Comparison of ENCODE assay signal across 10 cellular contexts in genomic region chr12:66035289-66035961, GRCh38.
A peak's percentile ranks its signal among the peaks of the same experiment; 100 is the strongest.
DNase-seq lines count a peak whose midpoint lies in the region; ATAC-seq and FAIRE-seq lines count a peak whose summit lies in the region.
"Had no signal": no experiment of that assay in that cellular context is flagged by ENCODE, and none has a peak within 500 bp of the region (broad histone marks: within the 10 kb centered on the region; RNA-seq: fewer than 3 reads in every experiment).

No MANE protein-coding gene starts in this region.

- H3K27ac ChIP-seq in small intestine (ENCODE audit: low read depth in 1 of 2, low read length in 1 of 2) = no peak overlapping the region

- no peaks in the 10 kb centered on the region for H3K9me3 Mint-ChIP-seq in activated naive CD8-positive, alpha-beta T cell treated with anti-CD3 and anti-CD28 coated beads for 36 hours

- no peak overlapping the region for H3K4me3 Mint-ChIP-seq in activated naive CD8-positive, alpha-beta T cell treated with anti-CD3 and anti-CD28 coated beads for 36 hours

- no peaks in the 10 kb centered on the region for H3K36me3 Mint-ChIP-seq in activated naive CD8-positive, alpha-beta T cell treated with anti-CD3 and anti-CD28 coated beads for 36 hours

- H3K4me3 ChIP-seq in small intestine (ENCODE audit: low read depth in 1 of 2, low read length in 2 of 2) = no peak overlapping the region

- H3K27me3 Mint-ChIP-seq in activated naive CD8-positive, alpha-beta T cell treated with anti-CD3 and anti-CD28 coated beads for 36 hours = peaks cover 60% of the 10 kb centered on the region

- WGBS in small intestine, 3 donors = 50 to 51% (median 50%) methylated on average over 4 of the region's 4 CpGs

- H3K27me3 ChIP-seq in small intestine (ENCODE audit: control insufficient read depth in 2 of 2, insufficient read depth in 2 of 2, low read length in 2 of 2) = peaks cover 0 to 1% of the 10 kb centered on the region in 2 donors

- FAIRE-seq in small intestine (lab: Jason Lieb, UNC) = no peak

- no peaks in the 10 kb centered on the region for H3K36me3 ChIP-seq in small intestine (ENCODE audit: control insufficient read depth in 2 of 2, insufficient read depth in 2 of 2, low read length in 2 of 2)

- peak; percentile 29 for DNase-seq in SIG-M5 treated with dmso at 0.1 percent for 504 hours (lab: John Stamatoyannopoulos, UW; ENCODE audit: unreplicated experiment)
- no peak for DNase-seq in SIG-M5 (lab: John Stamatoyannopoulos, UW)
- DNase-seq in NCI-H460 (ENCODE audit: extremely low read depth, low read depth) = peak; percentile 24
- peak; percentile 38 to 67 for DNase-seq in dermis microvascular lymphatic vessel endothelial cell (ENCODE audit: low read depth in 2 of 2)
- DNase-seq in small intestine = peak; percentile 1
- no peak for DNase-seq in activated naive CD8-positive, alpha-beta T cell treated with anti-CD3 and anti-CD28 coated beads for 36 hours
- DNase-seq in activated gamma-delta T cell treated with Interleukin-2 at 50 U/mL for 16 hours = no peak
- DNase-seq: activated CD4-positive, alpha-beta T cell treated with anti-CD3 and anti-CD28 coated beads for 4 hours had no signal

- no peak for ATAC-seq in GM21825 (IDR thresholded peaks at IDR 0.05; ENCODE audit: unreplicated experiment)

- H3K4me1 Mint-ChIP-seq in activated naive CD8-positive, alpha-beta T cell treated with anti-CD3 and anti-CD28 coated beads for 36 hours = no peaks in the 10 kb centered on the region

- no peak overlapping the region for H3K27ac Mint-ChIP-seq in activated naive CD8-positive, alpha-beta T cell treated with anti-CD3 and anti-CD28 coated beads for 36 hours

- no peaks in the 10 kb centered on the region for H3K9me3 ChIP-seq in small intestine (ENCODE audit: control insufficient read depth, low read depth)
- H3K9me3 ChIP-seq: Caco-2 had no signal

- no peaks in the 10 kb centered on the region for H3K4me1 ChIP-seq in small intestine (ENCODE audit: control insufficient read depth in 2 of 2, insufficient read depth in 1 of 2, low read depth in 1 of 2, low read length in 1 of 2)

Comparison
In these comparisons a context has a peak if more than half of its experiments do, and no peak if none do; other contexts are left out.
1. DNase-seq: peak in SIG-M5 treated with dmso at 0.1 percent for 504 hours (single experiment), NCI-H460 (single experiment), dermis microvascular lymphatic vessel endothelial cell (2 of 2) and small intestine (single experiment); none in SIG-M5 (single experiment), activated naive CD8-positive, alpha-beta T cell treated with anti-CD3 and anti-CD28 coated beads for 36 hours (single experiment) and activated gamma-delta T cell treated with Interleukin-2 at 50 U/mL for 16 hours (single experiment).